Comparison of ENCODE assay signal across 18 cellular contexts in genomic region chr13:101053694-101054093, GRCh38.
DNase-seq lines count a peak whose midpoint lies in the region; ATAC-seq, FAIRE-seq and TF ChIP-seq lines count a peak whose summit lies in the region.
"Had no signal": no experiment of that assay in that cellular context is flagged by ENCODE, and none has a peak within 500 bp of the region (broad histone marks: within the 10 kb centered on the region; RNA-seq: fewer than 3 reads in every experiment).

No MANE protein-coding gene starts in this region.

- H3F3A ChIP-seq in GM23338 (replicated peaks; ENCODE audit: low read depth) = no peaks in the 10 kb centered on the region

- DNase-seq in GM23338 (ENCODE audit: low spot score) (no peak), astrocyte (ENCODE audit: low read depth) (peak; percentile 7), fibroblast of the aortic adventitia (ENCODE audit: low read depth) (peak; percentile 34), UCSD-AML1 (lab: John Stamatoyannopoulos, UW; ENCODE audit: unreplicated experiment) (no peak), SKM-1 treated with dmso at 0.1 percent for 144 hours (lab: John Stamatoyannopoulos, UW; ENCODE audit: unreplicated experiment) (no peak), type B pancreatic cell (ENCODE audit: extremely low spot score, unreplicated experiment) (no peak)
- DNase-seq: 8988T; AML-193; Caco-2; CD8-positive, alpha-beta memory T cell; DND-41; GDM1 had no signal

- no peak overlapping the region for H3K27ac Mint-ChIP-seq in GM23338
- no peak overlapping the region for H3K27ac Mint-ChIP-seq in astrocyte (ENCODE audit: unreplicated experiment)
- H3K27ac Mint-ChIP-seq in type B pancreatic cell = no peak overlapping the region
- H3K27ac Mint-ChIP-seq: CD8-positive, alpha-beta memory T cell had no signal

- H3K36me3 ChIP-seq in GM23338 (ENCODE audit: insufficient read depth) (no peaks in the 10 kb centered on the region), astrocyte (ENCODE audit: insufficient read depth, low read length) (no peaks in the 10 kb centered on the region), neuron (ENCODE audit: insufficient read depth, low read length) (no peaks in the 10 kb centered on the region)
- H3K36me3 ChIP-seq: BLaER1 had no signal

- H3K4me2 ChIP-seq in GM23338 (no peak overlapping the region), astrocyte (ENCODE audit: low read length) (no peak overlapping the region)
- H3K4me2 ChIP-seq: BLaER1 had no signal

- no peaks in the 10 kb centered on the region for H3K9me2 ChIP-seq in GM23338 (ENCODE audit: insufficient read depth)

- ATAC-seq in GM23338 (no peak), GM19395 (IDR thresholded peaks at IDR 0.05; ENCODE audit: unreplicated experiment) (no peak)
- ATAC-seq: HCT116 had no signal

- H3K4me3 ChIP-seq in GM23338 (no peak overlapping the region), astrocyte (ENCODE audit: insufficient read depth, low read depth, low read length) (no peak overlapping the region), fibroblast of the aortic adventitia (ENCODE audit: low read depth, low read length) (no peak overlapping the region), neuron (ENCODE audit: low read length) (no peak overlapping the region)
- H3K4me3 ChIP-seq: BLaER1 had no signal

- H3K27ac ChIP-seq in GM23338 (ENCODE audit: low read depth) (no peak overlapping the region), astrocyte (ENCODE audit: low read depth, low read length) (no peak overlapping the region)
- H3K27ac ChIP-seq: BLaER1 had no signal

- H3K4me1 Mint-ChIP-seq in GM23338 = peaks cover 6% of the 10 kb centered on the region; the same call in 2 of the 3 replicates
- H3K4me1 Mint-ChIP-seq in astrocyte (ENCODE audit: low read depth, unreplicated experiment) = no peaks in the 10 kb centered on the region
- no peaks in the 10 kb centered on the region for H3K4me1 Mint-ChIP-seq in type B pancreatic cell (ENCODE audit: unreplicated experiment)

- H3K9me3 ChIP-seq in astrocyte (ENCODE audit: insufficient read depth, low read depth, low read length) (no peaks in the 10 kb centered on the region), neuron (ENCODE audit: low read length) (peaks cover 2% of the 10 kb centered on the region)
- H3K9me3 ChIP-seq: BLaER1, Caco-2 had no signal

- no peak overlapping the region for H3K9ac ChIP-seq in astrocyte (ENCODE audit: low read length)
- H3K9ac ChIP-seq: BLaER1 had no signal

- H3K27me3 Mint-ChIP-seq in GM23338 (ENCODE audit: insufficient read depth, low read depth, poor library complexity) (no peaks in the 10 kb centered on the region), astrocyte (ENCODE audit: low read depth, unreplicated experiment) (peaks cover 2% of the 10 kb centered on the region), type B pancreatic cell (peaks cover 14% of the 10 kb centered on the region)

- no peak for FAIRE-seq in astrocyte (lab: Jason Lieb, UNC)
- FAIRE-seq: GM19239, HTR-8/SVneo had no signal

- H3K79me2 ChIP-seq in GM23338 (replicated peaks; ENCODE audit: insufficient read depth) (no peaks in the 10 kb centered on the region), astrocyte (ENCODE audit: insufficient read depth, low read length) (no peaks in the 10 kb centered on the region)

- H3K4me1 ChIP-seq in GM23338 (ENCODE audit: insufficient read depth) (no peaks in the 10 kb centered on the region), astrocyte (ENCODE audit: insufficient read depth, low read length) (no peaks in the 10 kb centered on the region), neuron (ENCODE audit: insufficient read depth, low read length) (peaks cover 20% of the 10 kb centered on the region)
- H3K4me1 ChIP-seq: BLaER1 had no signal

- H3K9me3 Mint-ChIP-seq in GM23338 (no peaks in the 10 kb centered on the region), astrocyte (ENCODE audit: unreplicated experiment) (no peaks in the 10 kb centered on the region), type B pancreatic cell (peaks cover 5% of the 10 kb centered on the region)
- H3K9me3 Mint-ChIP-seq: CD8-positive, alpha-beta memory T cell had no signal

- H3K36me3 Mint-ChIP-seq in GM23338 (ENCODE audit: low read depth) = no peaks in the 10 kb centered on the region
- H3K36me3 Mint-ChIP-seq in astrocyte (ENCODE audit: low read depth, unreplicated experiment) = no peaks in the 10 kb centered on the region
- H3K36me3 Mint-ChIP-seq in type B pancreatic cell = no peaks in the 10 kb centered on the region
- H3K36me3 Mint-ChIP-seq: CD8-positive, alpha-beta memory T cell had no signal

- H3K4me3 Mint-ChIP-seq in GM23338 (no peak overlapping the region), astrocyte (ENCODE audit: unreplicated experiment) (no peak overlapping the region), type B pancreatic cell (no peak overlapping the region)
- H3K4me3 Mint-ChIP-seq: CD8-positive, alpha-beta memory T cell had no signal

- H4K20me1 ChIP-seq in GM23338 (replicated peaks; ENCODE audit: insufficient read depth) (no peaks in the 10 kb centered on the region), astrocyte (ENCODE audit: insufficient read depth, low read length) (no peaks in the 10 kb centered on the region)
- H4K20me1 ChIP-seq: BLaER1 had no signal

- H3K27me3 ChIP-seq in GM23338 (ENCODE audit: insufficient read depth) = no peaks in the 10 kb centered on the region
- H3K27me3 ChIP-seq in astrocyte (ENCODE audit: insufficient read depth, low read length) = no peaks in the 10 kb centered on the region
- H3K27me3 ChIP-seq in neuron (ENCODE audit: insufficient read depth, low read length) = no peaks in the 10 kb centered on the region
- H3K27me3 ChIP-seq: BLaER1 had no signal

- H2AFZ ChIP-seq in GM23338 (0 out of 2 replicates have a peak overlapping the region, but pooled peaks have one; percentile 56), astrocyte (ENCODE audit: low read depth, low read length) (no peak overlapping the region), neuron (ENCODE audit: low read depth, low read length) (peak overlapping the region; percentile 30)

- TF ChIP-seq CTCF in GM23338 (conservative IDR thresholded peaks at IDR 0.05; ENCODE audit: low read depth in 2 of 2) = no peak
- TF ChIP-seq CTCF in astrocyte (IDR thresholded peaks at IDR 0.05; ENCODE audit: insufficient read depth, low read depth, low read length) = no peak
- no peak for TF ChIP-seq CTCF in fibroblast of the aortic adventitia (IDR thresholded peaks at IDR 0.05; ENCODE audit: insufficient read depth, low read length)
- no peak for TF ChIP-seq CTCF in type B pancreatic cell (conservative IDR thresholded peaks at IDR 0.05)

TF ChIP-seq in GM23338, 12 proteins besides CTCF, POLR2A, EP300 and RAD21:
- TF ChIP-seq POLR2AphosphoS5 (IDR thresholded peaks at IDR 0.05; ENCODE audit: low read depth) = no peak
- no peak for TF ChIP-seq EZH2phosphoT487 (IDR thresholded peaks at IDR 0.05; ENCODE audit: unreplicated experiment)
- TF ChIP-seq CREB1 (CRISPR knock-in tag; IDR thresholded peaks at IDR 0.05; ENCODE audit: low read depth) = no peak

Comparison
In these comparisons a context has a peak if more than half of its experiments do, and no peak if none do; other contexts are left out.
1. DNase-seq: peak in astrocyte (single experiment) and fibroblast of the aortic adventitia (single experiment); none in GM23338 (single experiment), UCSD-AML1 (single experiment), SKM-1 treated with dmso at 0.1 percent for 144 hours (single experiment) and type B pancreatic cell (single experiment).